Comparison of ENCODE assay signal across 1 cellular context in the genomic region with DNA sequence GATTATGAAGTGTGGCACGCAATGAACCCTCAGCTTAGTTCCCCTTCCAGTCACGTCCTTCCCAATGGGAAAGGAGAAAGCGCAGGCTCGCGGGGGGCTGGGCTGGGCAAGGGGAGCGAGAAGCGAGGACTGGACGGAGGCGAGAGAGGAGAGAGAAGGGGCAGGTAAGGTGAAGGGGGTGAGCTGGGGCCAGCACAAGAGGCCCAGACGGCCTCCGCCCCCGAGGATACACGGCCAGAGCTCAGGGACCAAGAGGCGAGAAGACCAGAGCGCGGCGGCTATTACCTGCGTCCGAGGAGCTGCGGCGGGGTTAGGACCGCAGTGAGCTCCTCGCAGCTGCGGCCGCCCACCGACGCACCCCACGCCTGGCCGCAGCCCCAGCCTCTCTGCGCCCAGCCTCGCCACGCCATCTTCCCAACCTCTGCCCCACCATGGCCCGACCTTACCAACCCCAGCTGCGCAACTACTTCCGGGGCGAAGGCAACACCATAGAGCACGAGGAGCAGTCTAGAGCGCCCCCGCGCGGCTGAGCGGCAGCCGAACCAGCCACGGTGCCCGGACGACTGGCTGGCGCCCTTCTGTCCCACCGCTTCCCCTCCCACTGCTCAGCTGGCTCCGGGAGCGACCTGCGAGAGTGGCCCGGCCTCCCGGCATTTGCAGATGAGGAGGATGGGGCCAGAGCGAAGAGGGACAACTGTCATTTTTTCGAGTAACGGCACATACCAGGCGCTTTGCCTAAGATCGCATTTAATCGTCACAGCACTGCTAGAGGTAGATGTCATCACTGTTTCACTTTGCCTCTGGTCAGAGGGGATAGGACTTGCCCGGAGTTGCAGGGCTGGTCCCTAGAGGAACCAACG.
TF ChIP-seq lines count a peak whose summit lies in the region.

A gene with protein sequence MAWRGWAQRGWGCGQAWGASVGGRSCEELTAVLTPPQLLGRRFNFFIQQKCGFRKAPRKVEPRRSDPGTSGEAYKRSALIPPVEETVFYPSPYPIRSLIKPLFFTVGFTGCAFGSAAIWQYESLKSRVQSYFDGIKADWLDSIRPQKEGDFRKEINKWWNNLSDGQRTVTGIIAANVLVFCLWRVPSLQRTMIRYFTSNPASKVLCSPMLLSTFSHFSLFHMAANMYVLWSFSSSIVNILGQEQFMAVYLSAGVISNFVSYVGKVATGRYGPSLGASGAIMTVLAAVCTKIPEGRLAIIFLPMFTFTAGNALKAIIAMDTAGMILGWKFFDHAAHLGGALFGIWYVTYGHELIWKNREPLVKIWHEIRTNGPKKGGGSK (minus strand): TSS at position 444 of the 860 bp plus-strand sequence. CDS start 34 bp downstream, at position 410.

TF ChIP-seq in HepG2, 621 proteins besides CTCF, POLR2A, EP300 and RAD21 (continued from another document and continues in another):
- TF ChIP-seq, protein P1, sequence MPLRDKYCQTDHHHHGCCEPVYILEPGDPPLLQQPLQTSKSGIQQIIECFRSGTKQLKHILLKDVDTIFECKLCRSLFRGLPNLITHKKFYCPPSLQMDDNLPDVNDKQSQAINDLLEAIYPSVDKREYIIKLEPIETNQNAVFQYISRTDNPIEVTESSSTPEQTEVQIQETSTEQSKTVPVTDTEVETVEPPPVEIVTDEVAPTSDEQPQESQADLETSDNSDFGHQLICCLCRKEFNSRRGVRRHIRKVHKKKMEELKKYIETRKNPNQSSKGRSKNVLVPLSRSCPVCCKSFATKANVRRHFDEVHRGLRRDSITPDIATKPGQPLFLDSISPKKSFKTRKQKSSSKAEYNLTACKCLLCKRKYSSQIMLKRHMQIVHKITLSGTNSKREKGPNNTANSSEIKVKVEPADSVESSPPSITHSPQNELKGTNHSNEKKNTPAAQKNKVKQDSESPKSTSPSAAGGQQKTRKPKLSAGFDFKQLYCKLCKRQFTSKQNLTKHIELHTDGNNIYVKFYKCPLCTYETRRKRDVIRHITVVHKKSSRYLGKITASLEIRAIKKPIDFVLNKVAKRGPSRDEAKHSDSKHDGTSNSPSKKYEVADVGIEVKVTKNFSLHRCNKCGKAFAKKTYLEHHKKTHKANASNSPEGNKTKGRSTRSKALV (CRISPR knock-in tag; IDR thresholded peaks at IDR 0.05), result peak; percentile 75; the same call in 1 of the 2 replicates
- TF ChIP-seq, protein P2, sequence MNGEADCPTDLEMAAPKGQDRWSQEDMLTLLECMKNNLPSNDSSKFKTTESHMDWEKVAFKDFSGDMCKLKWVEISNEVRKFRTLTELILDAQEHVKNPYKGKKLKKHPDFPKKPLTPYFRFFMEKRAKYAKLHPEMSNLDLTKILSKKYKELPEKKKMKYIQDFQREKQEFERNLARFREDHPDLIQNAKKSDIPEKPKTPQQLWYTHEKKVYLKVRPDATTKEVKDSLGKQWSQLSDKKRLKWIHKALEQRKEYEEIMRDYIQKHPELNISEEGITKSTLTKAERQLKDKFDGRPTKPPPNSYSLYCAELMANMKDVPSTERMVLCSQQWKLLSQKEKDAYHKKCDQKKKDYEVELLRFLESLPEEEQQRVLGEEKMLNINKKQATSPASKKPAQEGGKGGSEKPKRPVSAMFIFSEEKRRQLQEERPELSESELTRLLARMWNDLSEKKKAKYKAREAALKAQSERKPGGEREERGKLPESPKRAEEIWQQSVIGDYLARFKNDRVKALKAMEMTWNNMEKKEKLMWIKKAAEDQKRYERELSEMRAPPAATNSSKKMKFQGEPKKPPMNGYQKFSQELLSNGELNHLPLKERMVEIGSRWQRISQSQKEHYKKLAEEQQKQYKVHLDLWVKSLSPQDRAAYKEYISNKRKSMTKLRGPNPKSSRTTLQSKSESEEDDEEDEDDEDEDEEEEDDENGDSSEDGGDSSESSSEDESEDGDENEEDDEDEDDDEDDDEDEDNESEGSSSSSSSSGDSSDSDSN (CRISPR knock-in tag; IDR thresholded peaks at IDR 0.05), result peak; percentile 87
- TF ChIP-seq NRL (CRISPR knock-in tag; IDR thresholded peaks at IDR 0.05; ENCODE audit: borderline replicate concordance) (peak; percentile 51; the same call in 1 of the 2 replicates), NR1H2 (CRISPR knock-in tag; IDR thresholded peaks at IDR 0.05; ENCODE audit: borderline replicate concordance, low read depth) (no peak), ZNF607 (CRISPR knock-in tag; IDR thresholded peaks at IDR 0.05; ENCODE audit: borderline replicate concordance) (peak; percentile 62; the same call in 1 of the 2 replicates), SP4 (CRISPR knock-in tag; IDR thresholded peaks at IDR 0.05) (peak; percentile 91), HIVEP1 (CRISPR knock-in tag; IDR thresholded peaks at IDR 0.05) (0 out of 2 replicates have a peak, but pooled peaks have one; percentile 21), ZNF230 (CRISPR knock-in tag; IDR thresholded peaks at IDR 0.05) (peak; percentile 87; the same call in 1 of the 2 replicates), ZBTB20 (CRISPR knock-in tag; IDR thresholded peaks at IDR 0.05; ENCODE audit: borderline replicate concordance, low read depth) (peak; percentile 63), ZNF850 (CRISPR knock-in tag; conservative IDR thresholded peaks at IDR 0.05) (no peak), PHB2 (IDR thresholded peaks at IDR 0.05; ENCODE audit: partially characterized antibody) (no peak), SKI (IDR thresholded peaks at IDR 0.05; ENCODE audit: partially characterized antibody) (peak; percentile 82), ZBTB38 (CRISPR knock-in tag; IDR thresholded peaks at IDR 0.05) (peak; percentile 93; the same call in 1 of the 2 replicates), MED1 (CRISPR knock-in tag; IDR thresholded peaks at IDR 0.05) (peak; percentile 73), ZNF343 (CRISPR knock-in tag; IDR thresholded peaks at IDR 0.05) (peak; percentile 72), GFI1 (CRISPR knock-in tag; IDR thresholded peaks at IDR 0.05; ENCODE audit: borderline replicate concordance) (peak; percentile 80; the same call in 1 of the 2 replicates), ZNF564 (CRISPR knock-in tag; IDR thresholded peaks at IDR 0.05) (peak; percentile 71), ZNF550 (CRISPR knock-in tag; IDR thresholded peaks at IDR 0.05; ENCODE audit: borderline replicate concordance) (no peak), GTF2F1 (IDR thresholded peaks at IDR 0.05; ENCODE audit: low read length) (no peak), ZNF44 (CRISPR knock-in tag; IDR thresholded peaks at IDR 0.05) (peak; percentile 43; the same call in 1 of the 2 replicates), MAZ (IDR thresholded peaks at IDR 0.05; ENCODE audit: borderline replicate concordance, low read depth, low read length) (peak; percentile 70; the same call in 1 of the 2 replicates), MAZ (CRISPR knock-in tag; IDR thresholded peaks at IDR 0.05; ENCODE audit: low read depth) (peak; percentile 95), ZNF496 (CRISPR knock-in tag; IDR thresholded peaks at IDR 0.05; ENCODE audit: insufficient replicate concordance) (no peak), CCDC6 (CRISPR knock-in tag; IDR thresholded peaks at IDR 0.05) (no peak), SAP130 (CRISPR knock-in tag; IDR thresholded peaks at IDR 0.05; ENCODE audit: low read depth) (peak; percentile 99), ZFP36L1 (CRISPR knock-in tag; IDR thresholded peaks at IDR 0.05) (peak; percentile 95), ZBTB7B (CRISPR knock-in tag; IDR thresholded peaks at IDR 0.05) (peak; percentile 79; the same call in 1 of the 2 replicates), MBD4 (IDR thresholded peaks at IDR 0.05; ENCODE audit: borderline replicate concordance, low read length) (no peak)
- TF ChIP-seq, protein P3, sequence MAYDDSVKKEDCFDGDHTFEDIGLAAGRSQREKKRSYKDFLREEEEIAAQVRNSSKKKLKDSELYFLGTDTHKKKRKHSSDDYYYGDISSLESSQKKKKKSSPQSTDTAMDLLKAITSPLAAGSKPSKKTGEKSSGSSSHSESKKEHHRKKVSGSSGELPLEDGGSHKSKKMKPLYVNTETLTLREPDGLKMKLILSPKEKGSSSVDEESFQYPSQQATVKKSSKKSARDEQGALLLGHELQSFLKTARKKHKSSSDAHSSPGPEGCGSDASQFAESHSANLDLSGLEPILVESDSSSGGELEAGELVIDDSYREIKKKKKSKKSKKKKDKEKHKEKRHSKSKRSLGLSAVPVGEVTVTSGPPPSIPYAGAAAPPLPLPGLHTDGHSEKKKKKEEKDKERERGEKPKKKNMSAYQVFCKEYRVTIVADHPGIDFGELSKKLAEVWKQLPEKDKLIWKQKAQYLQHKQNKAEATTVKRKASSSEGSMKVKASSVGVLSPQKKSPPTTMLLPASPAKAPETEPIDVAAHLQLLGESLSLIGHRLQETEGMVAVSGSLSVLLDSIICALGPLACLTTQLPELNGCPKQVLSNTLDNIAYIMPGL (CRISPR knock-in tag; IDR thresholded peaks at IDR 0.05; ENCODE audit: borderline replicate concordance in 1 of 2, low read depth in 1 of 2), result peak; percentile 99
- TF ChIP-seq, protein P4, sequence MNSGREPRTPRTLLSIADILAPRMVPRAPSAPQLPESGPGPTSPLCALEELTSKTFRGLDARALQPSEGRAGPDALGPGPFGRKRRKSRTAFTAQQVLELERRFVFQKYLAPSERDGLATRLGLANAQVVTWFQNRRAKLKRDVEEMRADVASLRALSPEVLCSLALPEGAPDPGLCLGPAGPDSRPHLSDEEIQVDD (CRISPR knock-in tag; IDR thresholded peaks at IDR 0.05; ENCODE audit: borderline replicate concordance), result peak; percentile 64; the same call in 1 of the 2 replicates
- TF ChIP-seq, protein P5, sequence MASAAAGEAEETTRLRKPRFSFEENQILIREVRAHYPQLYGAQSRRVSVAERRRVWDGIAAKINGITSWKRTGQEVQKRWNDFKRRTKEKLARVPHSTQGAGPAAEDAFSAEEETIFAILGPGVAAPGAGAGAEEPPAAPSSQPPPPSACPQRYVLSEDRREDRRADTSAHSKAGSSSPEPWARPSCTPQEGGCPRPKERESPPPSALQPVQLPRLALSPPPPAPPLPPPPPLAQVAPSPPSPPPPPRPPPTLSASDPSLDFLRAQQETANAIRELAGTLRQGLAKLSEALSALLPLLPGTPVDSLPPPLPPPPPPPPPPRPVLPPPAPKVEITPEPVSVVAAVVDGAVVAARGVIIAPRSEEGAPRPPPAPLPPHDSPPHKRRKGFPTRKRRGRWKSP (CRISPR knock-in tag; IDR thresholded peaks at IDR 0.05), result peak; percentile 53; the same call in 1 of the 2 replicates
- TF ChIP-seq, protein P6, sequence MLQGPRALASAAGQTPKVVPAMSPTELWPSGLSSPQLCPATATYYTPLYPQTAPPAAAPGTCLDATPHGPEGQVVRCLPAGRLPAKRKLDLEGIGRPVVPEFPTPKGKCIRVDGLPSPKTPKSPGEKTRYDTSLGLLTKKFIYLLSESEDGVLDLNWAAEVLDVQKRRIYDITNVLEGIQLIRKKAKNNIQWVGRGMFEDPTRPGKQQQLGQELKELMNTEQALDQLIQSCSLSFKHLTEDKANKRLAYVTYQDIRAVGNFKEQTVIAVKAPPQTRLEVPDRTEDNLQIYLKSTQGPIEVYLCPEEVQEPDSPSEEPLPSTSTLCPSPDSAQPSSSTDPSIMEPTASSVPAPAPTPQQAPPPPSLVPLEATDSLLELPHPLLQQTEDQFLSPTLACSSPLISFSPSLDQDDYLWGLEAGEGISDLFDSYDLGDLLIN (CRISPR knock-in tag; IDR thresholded peaks at IDR 0.05; ENCODE audit: borderline replicate concordance), result no peak; the same call in 1 of the 2 replicates
- TF ChIP-seq, protein P7, sequence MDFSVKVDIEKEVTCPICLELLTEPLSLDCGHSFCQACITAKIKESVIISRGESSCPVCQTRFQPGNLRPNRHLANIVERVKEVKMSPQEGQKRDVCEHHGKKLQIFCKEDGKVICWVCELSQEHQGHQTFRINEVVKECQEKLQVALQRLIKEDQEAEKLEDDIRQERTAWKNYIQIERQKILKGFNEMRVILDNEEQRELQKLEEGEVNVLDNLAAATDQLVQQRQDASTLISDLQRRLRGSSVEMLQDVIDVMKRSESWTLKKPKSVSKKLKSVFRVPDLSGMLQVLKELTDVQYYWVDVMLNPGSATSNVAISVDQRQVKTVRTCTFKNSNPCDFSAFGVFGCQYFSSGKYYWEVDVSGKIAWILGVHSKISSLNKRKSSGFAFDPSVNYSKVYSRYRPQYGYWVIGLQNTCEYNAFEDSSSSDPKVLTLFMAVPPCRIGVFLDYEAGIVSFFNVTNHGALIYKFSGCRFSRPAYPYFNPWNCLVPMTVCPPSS (IDR thresholded peaks at IDR 0.05), result no peak
- TF ChIP-seq, protein P8, sequence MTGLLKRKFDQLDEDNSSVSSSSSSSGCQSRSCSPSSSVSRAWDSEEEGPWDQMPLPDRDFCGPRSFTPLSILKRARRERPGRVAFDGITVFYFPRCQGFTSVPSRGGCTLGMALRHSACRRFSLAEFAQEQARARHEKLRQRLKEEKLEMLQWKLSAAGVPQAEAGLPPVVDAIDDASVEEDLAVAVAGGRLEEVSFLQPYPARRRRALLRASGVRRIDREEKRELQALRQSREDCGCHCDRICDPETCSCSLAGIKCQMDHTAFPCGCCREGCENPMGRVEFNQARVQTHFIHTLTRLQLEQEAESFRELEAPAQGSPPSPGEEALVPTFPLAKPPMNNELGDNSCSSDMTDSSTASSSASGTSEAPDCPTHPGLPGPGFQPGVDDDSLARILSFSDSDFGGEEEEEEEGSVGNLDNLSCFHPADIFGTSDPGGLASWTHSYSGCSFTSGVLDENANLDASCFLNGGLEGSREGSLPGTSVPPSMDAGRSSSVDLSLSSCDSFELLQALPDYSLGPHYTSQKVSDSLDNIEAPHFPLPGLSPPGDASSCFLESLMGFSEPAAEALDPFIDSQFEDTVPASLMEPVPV (CRISPR knock-in tag; IDR thresholded peaks at IDR 0.05), result peak; percentile 92
- TF ChIP-seq, protein P9, sequence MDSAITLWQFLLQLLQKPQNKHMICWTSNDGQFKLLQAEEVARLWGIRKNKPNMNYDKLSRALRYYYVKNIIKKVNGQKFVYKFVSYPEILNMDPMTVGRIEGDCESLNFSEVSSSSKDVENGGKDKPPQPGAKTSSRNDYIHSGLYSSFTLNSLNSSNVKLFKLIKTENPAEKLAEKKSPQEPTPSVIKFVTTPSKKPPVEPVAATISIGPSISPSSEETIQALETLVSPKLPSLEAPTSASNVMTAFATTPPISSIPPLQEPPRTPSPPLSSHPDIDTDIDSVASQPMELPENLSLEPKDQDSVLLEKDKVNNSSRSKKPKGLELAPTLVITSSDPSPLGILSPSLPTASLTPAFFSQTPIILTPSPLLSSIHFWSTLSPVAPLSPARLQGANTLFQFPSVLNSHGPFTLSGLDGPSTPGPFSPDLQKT (CRISPR knock-in tag; IDR thresholded peaks at IDR 0.05; ENCODE audit: borderline replicate concordance), result 0 out of 2 replicates have a peak, but pooled peaks have one; percentile 16
- TF ChIP-seq, protein P10, sequence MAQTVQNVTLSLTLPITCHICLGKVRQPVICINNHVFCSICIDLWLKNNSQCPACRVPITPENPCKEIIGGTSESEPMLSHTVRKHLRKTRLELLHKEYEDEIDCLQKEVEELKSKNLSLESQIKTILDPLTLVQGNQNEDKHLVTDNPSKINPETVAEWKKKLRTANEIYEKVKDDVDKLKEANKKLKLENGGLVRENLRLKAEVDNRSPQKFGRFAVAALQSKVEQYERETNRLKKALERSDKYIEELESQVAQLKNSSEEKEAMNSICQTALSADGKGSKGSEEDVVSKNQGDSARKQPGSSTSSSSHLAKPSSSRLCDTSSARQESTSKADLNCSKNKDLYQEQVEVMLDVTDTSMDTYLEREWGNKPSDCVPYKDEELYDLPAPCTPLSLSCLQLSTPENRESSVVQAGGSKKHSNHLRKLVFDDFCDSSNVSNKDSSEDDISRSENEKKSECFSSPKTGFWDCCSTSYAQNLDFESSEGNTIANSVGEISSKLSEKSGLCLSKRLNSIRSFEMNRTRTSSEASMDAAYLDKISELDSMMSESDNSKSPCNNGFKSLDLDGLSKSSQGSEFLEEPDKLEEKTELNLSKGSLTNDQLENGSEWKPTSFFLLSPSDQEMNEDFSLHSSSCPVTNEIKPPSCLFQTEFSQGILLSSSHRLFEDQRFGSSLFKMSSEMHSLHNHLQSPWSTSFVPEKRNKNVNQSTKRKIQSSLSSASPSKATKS (CRISPR knock-in tag; IDR thresholded peaks at IDR 0.05), result peak; percentile 85; the same call in 1 of the 2 replicates
